ENCODE assay signal across 1 cellular context in genomic region chrX:152734143-152734858, GRCh38.
TF ChIP-seq lines count a peak whose summit lies in the region.

No MANE protein-coding gene starts in this region.

TF ChIP-seq in K562, 482 proteins besides CTCF, POLR2A, EP300 and RAD21:
- TF ChIP-seq POLR2G (IDR thresholded peaks at IDR 0.05; ENCODE audit: low read depth, low read length) (peak; percentile 50; the same call in 1 of the 2 replicates), YY1 (IDR thresholded peaks at IDR 0.05; ENCODE audit: borderline replicate concordance in 1 of 3, control insufficient read depth in 1 of 3, extremely low read depth in 1 of 3, insufficient read depth in 3 of 3, insufficient read length in 1 of 3, insufficient replicate concordance in 2 of 3, low read depth in 1 of 3, low read length in 2 of 3) (peak in 1 of 3 experiments; percentile 21), ZFX (CRISPR knock-in tag; IDR thresholded peaks at IDR 0.05) (peak; percentile 17; the same call in 1 of the 2 replicates), RBFOX2 (IDR thresholded peaks at IDR 0.05; ENCODE audit: low read depth, low read length) (peak; percentile 67)
